In the genomic region with DNA sequence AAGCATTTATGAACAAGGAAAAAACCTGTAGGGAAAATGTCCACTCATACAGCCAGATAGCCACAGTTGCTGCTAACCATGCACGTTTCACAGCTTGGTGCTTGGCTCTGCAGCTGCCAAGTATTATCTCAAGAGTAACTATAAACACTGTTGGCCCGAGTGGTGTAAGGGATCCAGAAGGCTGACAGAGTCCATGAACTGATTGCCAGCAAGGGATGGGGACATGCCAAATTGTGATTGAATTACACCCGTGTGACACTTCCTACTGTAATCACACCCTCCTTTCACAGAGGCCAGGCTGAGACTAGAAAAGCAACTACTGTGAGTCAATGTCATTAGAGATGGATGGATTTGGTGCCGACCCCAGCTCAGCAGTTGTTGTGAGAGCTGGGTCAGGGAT, we compare ENCODE assay signal across 11 cellular contexts.
A peak's percentile ranks its signal among the peaks of the same experiment; 100 is the strongest.
DNase-seq lines count a peak whose midpoint lies in the region; ATAC-seq, FAIRE-seq and TF ChIP-seq lines count a peak whose summit lies in the region.
"Had no signal": no experiment of that assay in that cellular context is flagged by ENCODE, and none has a peak within 500 bp of the region (broad histone marks: within the 10 kb centered on the region; RNA-seq: fewer than 3 reads in every experiment).

No MANE protein-coding gene starts in this region.

- H3K4me1 ChIP-seq in astrocyte (ENCODE audit: insufficient read depth, low read length) = peaks cover 21% of the 10 kb centered on the region
- peaks cover 5 to 32% (median 22%) of the 10 kb centered on the region in 4 donors for H3K4me1 ChIP-seq in upper lobe of left lung
- no peaks in the 10 kb centered on the region for H3K4me1 ChIP-seq in MM.1S (ENCODE audit: low read length)

- H3K9me3 Mint-ChIP-seq in astrocyte (ENCODE audit: unreplicated experiment) = no peaks in the 10 kb centered on the region

- no peak overlapping the region for H2AFZ ChIP-seq in astrocyte (ENCODE audit: low read depth, low read length)
- no peak overlapping the region for H2AFZ ChIP-seq in MM.1S (ENCODE audit: low read length)

- H3F3A ChIP-seq in MM.1S (ENCODE audit: insufficient read depth, low read length) = no peaks in the 10 kb centered on the region

- no peaks in the 10 kb centered on the region for H3K27me3 Mint-ChIP-seq in astrocyte (ENCODE audit: low read depth, unreplicated experiment)

- peak; percentile 74 to 89 for ATAC-seq in upper lobe of left lung (ENCODE audit: low FRiP score in 2 of 2)

- no peak for FAIRE-seq in astrocyte (lab: Jason Lieb, UNC)

- no peak overlapping the region for H3K4me3 Mint-ChIP-seq in astrocyte (ENCODE audit: unreplicated experiment)

- no peak overlapping the region for H3K27ac ChIP-seq in astrocyte (ENCODE audit: low read depth, low read length)
- no peak overlapping the region for H3K27ac ChIP-seq in upper lobe of left lung
- no peak overlapping the region for H3K27ac ChIP-seq in MM.1S (ENCODE audit: low read length)
- H3K27ac ChIP-seq: 22Rv1 had no signal

- H3K4me2 ChIP-seq in astrocyte (ENCODE audit: low read length) (no peak overlapping the region), MM.1S (ENCODE audit: low read depth, low read length) (no peak overlapping the region)

- H3K36me3 Mint-ChIP-seq in astrocyte (ENCODE audit: low read depth, unreplicated experiment) = no peaks in the 10 kb centered on the region

- 22 to 29% methylated on average over 4 of the region's 4 CpGs for WGBS in upper lobe of left lung, 2 donors

- DNase-seq in NCI-H1417 (lab: John Stamatoyannopoulos, UW) = peak in 2 of 3 experiments; percentile 20 to 75
- no peak for DNase-seq in NCI-H1417 treated with DMSO at 0.1 percent for 48 hours (lab: John Stamatoyannopoulos, UW)
- DNase-seq in astrocyte (ENCODE audit: low read depth) = peak; percentile 75
- peak; percentile 52 for DNase-seq in iris pigment epithelial cell (ENCODE audit: low read depth)
- peak in 1 of 2 donors; percentile 75 for DNase-seq in upper lobe of left lung
- no peak for DNase-seq in stimulated activated CD8-positive, alpha-beta memory T cell treated with anti-CD3 and anti-CD28 coated beads, Interleukin-4, amount 100 ng/mL, for 48 hours
- DNase-seq in MM.1S = no peak
- no peak for DNase-seq in NCI-H526 (lab: John Stamatoyannopoulos, UW)
- DNase-seq: activated CD4-positive, CD25-positive, alpha-beta regulatory T cell; activated naive CD4-positive, alpha-beta T cell had no signal

- H3K79me2 ChIP-seq in astrocyte (ENCODE audit: insufficient read depth, low read length) = no peaks in the 10 kb centered on the region
- H3K79me2 ChIP-seq in MM.1S (ENCODE audit: low read length) = no peaks in the 10 kb centered on the region

- H3K9ac ChIP-seq in astrocyte (ENCODE audit: low read length) (no peak overlapping the region), MM.1S (ENCODE audit: low read length) (no peak overlapping the region)

- H3K4me3 ChIP-seq in astrocyte (ENCODE audit: insufficient read depth, low read depth, low read length) (no peak overlapping the region), upper lobe of left lung (no peak overlapping the region), MM.1S (ENCODE audit: low read length) (no peak overlapping the region)

- peak in 1 of 4 donors; percentile 64 for TF ChIP-seq EP300 in upper lobe of left lung (IDR thresholded peaks at IDR 0.05)

- H3K27me3 ChIP-seq in astrocyte (ENCODE audit: insufficient read depth, low read length) (no peaks in the 10 kb centered on the region), upper lobe of left lung (no peaks in the 10 kb centered on the region), MM.1S (replicated peaks; ENCODE audit: insufficient read depth, low read length) (no peaks in the 10 kb centered on the region)

- TF ChIP-seq POLR2A in upper lobe of left lung (IDR thresholded peaks at IDR 0.05) = no peak

- no peaks in the 10 kb centered on the region for H3K9me2 ChIP-seq in MM.1S (replicated peaks; ENCODE audit: insufficient read depth, low read length)

- no peaks in the 10 kb centered on the region for H3K36me3 ChIP-seq in astrocyte (ENCODE audit: insufficient read depth, low read length)
- no peaks in the 10 kb centered on the region for H3K36me3 ChIP-seq in upper lobe of left lung
- no peaks in the 10 kb centered on the region for H3K36me3 ChIP-seq in MM.1S (replicated peaks; ENCODE audit: insufficient read depth, low read length)

- H3K4me1 Mint-ChIP-seq in astrocyte (ENCODE audit: low read depth, unreplicated experiment) = peaks cover 22% of the 10 kb centered on the region

- H4K20me1 ChIP-seq in astrocyte (ENCODE audit: insufficient read depth, low read length) = no peaks in the 10 kb centered on the region
- no peaks in the 10 kb centered on the region for H4K20me1 ChIP-seq in MM.1S (ENCODE audit: insufficient read depth, low read length)

- TF ChIP-seq CTCF in astrocyte (IDR thresholded peaks at IDR 0.05; ENCODE audit: insufficient read depth, low read depth, low read length) (no peak), upper lobe of left lung (IDR thresholded peaks at IDR 0.05) (no peak), MM.1S (IDR thresholded peaks at IDR 0.05; ENCODE audit: low read length) (no peak)

- H3K27ac Mint-ChIP-seq in astrocyte (ENCODE audit: unreplicated experiment) = no peak overlapping the region

- no peaks in the 10 kb centered on the region for H3K9me3 ChIP-seq in astrocyte (ENCODE audit: insufficient read depth, low read depth, low read length)
- H3K9me3 ChIP-seq in upper lobe of left lung = no peaks in the 10 kb centered on the region
- no peaks in the 10 kb centered on the region for H3K9me3 ChIP-seq in MM.1S (replicated peaks; ENCODE audit: insufficient read depth, low read length)

Comparison
In these comparisons a context has a peak if more than half of its experiments do, and no peak if none do; other contexts are left out.
1. DNase-seq: peak in NCI-H1417 (2 of 3), astrocyte (single experiment) and iris pigment epithelial cell (single experiment); none in NCI-H1417 treated with DMSO at 0.1 percent for 48 hours (single experiment), stimulated activated CD8-positive, alpha-beta memory T cell treated with anti-CD3 and anti-CD28 coated beads, Interleukin-4, amount 100 ng/mL, for 48 hours (single experiment), MM.1S (single experiment) and NCI-H526 (0 of 2).